Comparison of ENCODE assay signal across 8 cellular contexts in the genomic region with DNA sequence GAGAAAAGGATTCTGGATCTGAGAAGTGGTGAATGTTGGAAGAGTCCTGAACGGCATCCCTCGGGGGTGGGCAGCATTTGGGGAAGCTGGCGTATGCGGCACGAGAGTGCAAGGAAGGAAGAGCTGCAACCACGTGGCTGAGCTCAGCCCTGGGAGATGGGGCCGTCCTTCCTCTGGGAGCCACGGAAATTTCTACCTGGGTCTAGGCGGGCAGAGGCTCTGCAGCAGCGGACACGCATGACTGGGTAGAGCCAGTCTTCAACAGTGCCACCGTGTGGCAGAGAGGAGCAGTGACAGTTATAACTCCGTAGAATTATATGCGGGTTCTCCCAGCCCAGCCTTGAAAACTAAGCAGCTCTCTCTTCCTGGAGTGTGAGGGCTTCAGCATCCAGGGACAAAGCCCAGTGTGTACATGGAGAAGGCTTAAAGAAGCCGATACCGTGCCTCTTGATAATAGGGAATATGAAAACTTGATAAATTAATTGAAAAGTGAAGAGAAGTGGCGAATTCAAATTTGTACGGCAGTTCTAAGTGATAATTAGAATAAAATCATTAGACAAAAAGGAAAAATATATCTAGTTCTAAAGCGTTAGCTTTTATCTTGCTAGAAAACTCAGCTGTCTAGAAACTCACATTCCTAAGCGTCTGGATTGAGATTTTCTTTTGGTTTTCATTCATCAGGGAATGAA.
DNase-seq lines count a peak whose midpoint lies in the region; ATAC-seq, FAIRE-seq and TF ChIP-seq lines count a peak whose summit lies in the region.

No MANE protein-coding gene starts in this region.

- H3K36me3 ChIP-seq in Peyer's patch (no peaks in the 10 kb centered on the region), osteoblast (ENCODE audit: insufficient read depth, low read length) (no peaks in the 10 kb centered on the region)

- peak overlapping the region; percentile 73 for H2AFZ ChIP-seq in osteoblast (ENCODE audit: low read length)

- H3K27ac ChIP-seq in Peyer's patch (no peak overlapping the region), osteoblast (ENCODE audit: low read depth, low read length) (no peak overlapping the region)

- H3K79me2 ChIP-seq in osteoblast (ENCODE audit: insufficient read depth, low read length): no peaks in the 10 kb centered on the region

- no peaks in the 10 kb centered on the region for H3K4me1 ChIP-seq in Peyer's patch
- no peaks in the 10 kb centered on the region for H3K4me1 ChIP-seq in osteoblast (ENCODE audit: insufficient read depth, low read length)

- in situ Hi-C loops in KBM-7 (cut with MboI; ENCODE audit: low pct_unique_long_range_greater_than_20kb, low sequenced_read_pairs): no loop called here

- DNase-seq in DMS114 treated with DMSO at 0.1 percent for 48 hours (lab: John Stamatoyannopoulos, UW; ENCODE audit: unreplicated experiment) (peak; percentile 15), KBM-7 (peak; percentile 48), Peyer's patch (peak; percentile 26 to 80 (median 72)), globus pallidus (ENCODE audit: low spot score) (peak; percentile 68), osteoblast (ENCODE audit: insufficient read length, low spot score, missing footprints) (peak; percentile 65), urothelium cell line (ENCODE audit: low spot score) (peak; percentile 83)
- DNase-seq in activated T-helper 1 cell treated with anti-CD3 and anti-CD28 coated beads, Interleukin-2, amount 50 U/mL, for 16 hours (ENCODE audit: low read depth in 1 of 2, low spot score in 1 of 2): peak; percentile 6 to 18

- H3K27me3 ChIP-seq in Peyer's patch: no peaks in the 10 kb centered on the region
- peaks cover 15% of the 10 kb centered on the region for H3K27me3 ChIP-seq in osteoblast (ENCODE audit: insufficient read depth, low read length)

- no peak for TF ChIP-seq POLR2A in Peyer's patch (IDR thresholded peaks at IDR 0.05)

- H3K9me3 ChIP-seq in Peyer's patch (no peaks in the 10 kb centered on the region), osteoblast (ENCODE audit: low read depth, low read length) (no peaks in the 10 kb centered on the region)

- H3K4me2 ChIP-seq in osteoblast (ENCODE audit: insufficient read depth, low read length): peak overlapping the region; percentile 56

- H3K4me3 ChIP-seq in Peyer's patch (no peak overlapping the region), osteoblast (ENCODE audit: insufficient read depth, low read length) (no peak overlapping the region)

- peak; percentile 9 for FAIRE-seq in urothelium cell line (lab: Jason Lieb, UNC)

- peak in 5 of 6 experiments; percentile 50 to 91 (median 86) for TF ChIP-seq CTCF in Peyer's patch (IDR thresholded peaks at IDR 0.05)
- peak; percentile 86 for TF ChIP-seq CTCF in osteoblast (IDR thresholded peaks at IDR 0.05; ENCODE audit: extremely low read depth, low read depth, low read length)

- no peaks in the 10 kb centered on the region for H4K20me1 ChIP-seq in osteoblast (ENCODE audit: insufficient read depth, low read length)

- peak; percentile 89 for ATAC-seq in GM21528 (IDR thresholded peaks at IDR 0.05; ENCODE audit: low FRiP score, unreplicated experiment)

Comparison
In these comparisons a context has a peak if more than half of its experiments do, and no peak if none do; other contexts are left out.
1. DNase-seq: peak in every context shown above with its lines; median percentile 83 in urothelium cell line; 72 in Peyer's patch; 68 in globus pallidus; 65 in osteoblast; 48 in KBM-7; 15 in DMS114 treated with DMSO at 0.1 percent for 48 hours; 12 in activated T-helper 1 cell treated with anti-CD3 and anti-CD28 coated beads, Interleukin-2, amount 50 U/mL, for 16 hours.